ENCODE assay signal across 14 cellular contexts in genomic region chr3:37787027-37787868, GRCh38.
A peak's percentile ranks its signal among the peaks of the same experiment; 100 is the strongest.
DNase-seq lines count a peak whose midpoint lies in the region; ATAC-seq and TF ChIP-seq lines count a peak whose summit lies in the region.
"Had no signal": no experiment of that assay in that cellular context is flagged by ENCODE, and none has a peak within 500 bp of the region (broad histone marks: within the 10 kb centered on the region; RNA-seq: fewer than 3 reads in every experiment).

No MANE protein-coding gene starts in this region.

- TF ChIP-seq CTCF in adrenal gland (IDR thresholded peaks at IDR 0.05) (no peak), gastrocnemius medialis (IDR thresholded peaks at IDR 0.05 in 4 of 5, conservative IDR thresholded peaks at IDR 0.05 in 1 of 5) (no peak)

- peak overlapping the region; percentile 6 to 77 (median 54) for H3K4me2 ChIP-seq in BLaER1 treated with 17β-estradiol and CSF1 and Interleukin-3, amounts not matched to agents 10 nM and 100 nM

- no peak overlapping the region for H3K27ac ChIP-seq in BLaER1 treated with 17β-estradiol and CSF1 and Interleukin-3, amounts not matched to agents 10 nM and 100 nM
- H3K27ac ChIP-seq in adrenal gland (peak overlapping the region; percentile 15 to 78 (median 67)), gastrocnemius medialis (peak overlapping the region in 3 of 4 donors; percentile 39 to 55 (median 53))
- H3K27ac ChIP-seq in effector memory CD4-positive, alpha-beta T cell (ENCODE audit: insufficient read depth, low read length, poor library complexity, severe bottlenecking), result no peak overlapping the region
- H3K27ac ChIP-seq: RWPE1 had no signal

- no peak overlapping the region for H3K4me3 ChIP-seq in BLaER1 treated with 17β-estradiol and CSF1 and Interleukin-3, amounts not matched to agents 10 nM and 100 nM
- H3K4me3 ChIP-seq in adrenal gland (no peak overlapping the region), gastrocnemius medialis (no peak overlapping the region)
- no peak overlapping the region for H3K4me3 ChIP-seq in effector memory CD4-positive, alpha-beta T cell (ENCODE audit: insufficient read depth, low read depth, low read length, poor library complexity, severe bottlenecking)

- no peaks in the 10 kb centered on the region for H3K9me3 ChIP-seq in BLaER1 treated with 17β-estradiol and CSF1 and Interleukin-3, amounts not matched to agents 10 nM and 100 nM (replicated peaks in 1 of 11)
- H3K9me3 ChIP-seq in adrenal gland (replicated peaks in 1 of 3) (no peaks in the 10 kb centered on the region), gastrocnemius medialis (no peaks in the 10 kb centered on the region)
- no peaks in the 10 kb centered on the region for H3K9me3 ChIP-seq in effector memory CD4-positive, alpha-beta T cell (ENCODE audit: control insufficient read depth, low read length)

- H3K4me1 ChIP-seq in BLaER1 treated with 17β-estradiol and CSF1 and Interleukin-3, amounts not matched to agents 10 nM and 100 nM, result peaks cover 11 to 49% (median 36%) of the 10 kb centered on the region in 10 experiments; a peak in 19 of 20 replicates
- H3K4me1 ChIP-seq in adrenal gland (replicated peaks in 1 of 2) (peaks cover 18 to 22% of the 10 kb centered on the region in 2 donors), gastrocnemius medialis (peaks cover 7 to 19% of the 10 kb centered on the region in 2 donors)
- H3K4me1 ChIP-seq in effector memory CD4-positive, alpha-beta T cell (ENCODE audit: control insufficient read depth, insufficient read depth, low read length, poor library complexity, severe bottlenecking), result no peaks in the 10 kb centered on the region

- in situ Hi-C loops in gastrocnemius medialis (cut with MboI; ENCODE audit: low sequenced_read_pairs in 4 of 4), result no loop called here

- peak in 1 of 7 donors; percentile 18 for DNase-seq in adrenal gland
- no peak for DNase-seq in left cardiac atrium
- DNase-seq in gastrocnemius medialis, result no peak
- no peak for DNase-seq in effector memory CD4-positive, alpha-beta T cell
- no peak for DNase-seq in activated effector memory CD4-positive, alpha-beta T cell treated with Interleukin-2 at 50 U/mL for 16 hours
- no peak for DNase-seq in NCI-H146 treated with DMSO at 0.1 percent for 48 hours (lab: John Stamatoyannopoulos, UW; ENCODE audit: unreplicated experiment)
- DNase-seq: activated CD4-positive, alpha-beta T cell treated with anti-CD3 and anti-CD28 coated beads, Interleukin-2, amount 50 U/mL, for 4 hours; effector CD8-positive, alpha-beta T cell; natural killer cell; NCI-H2029; NCI-H69 had no signal

- peak; percentile 79 to 83 for ATAC-seq in left cardiac atrium
- peak; percentile 56 to 67 for ATAC-seq in gastrocnemius medialis
- ATAC-seq in GM19328 (IDR thresholded peaks at IDR 0.05; ENCODE audit: unreplicated experiment), result no peak
- ATAC-seq: natural killer cell had no signal

- intact Hi-C loops in adrenal gland (cut with DNase I), result no loop called here
- intact Hi-C loops in left cardiac atrium (cut with DNase I), result no loop called here
- intact Hi-C loops in gastrocnemius medialis (cut with DNase I; ENCODE audit: low total_unique reads), result no loop called here

- H3K27me3 ChIP-seq in BLaER1 treated with 17β-estradiol and CSF1 and Interleukin-3, amounts not matched to agents 10 nM and 100 nM, result no peaks in the 10 kb centered on the region
- H3K27me3 ChIP-seq in adrenal gland, result no peaks in the 10 kb centered on the region
- no peaks in the 10 kb centered on the region for H3K27me3 ChIP-seq in gastrocnemius medialis
- H3K27me3 ChIP-seq in effector memory CD4-positive, alpha-beta T cell (replicated peaks; ENCODE audit: control insufficient read depth, insufficient read depth, low read length, poor library complexity, severe bottlenecking), result no peaks in the 10 kb centered on the region

- H3K36me3 ChIP-seq in BLaER1 treated with 17β-estradiol and CSF1 and Interleukin-3, amounts not matched to agents 10 nM and 100 nM, result peaks cover 0 to 58% (median 0%) of the 10 kb centered on the region in 11 experiments; a peak in 5 of 22 replicates
- H3K36me3 ChIP-seq in adrenal gland (replicated peaks in 1 of 2) (peaks cover 0 to 19% of the 10 kb centered on the region in 2 donors), gastrocnemius medialis (no peaks in the 10 kb centered on the region)
- H3K36me3 ChIP-seq in effector memory CD4-positive, alpha-beta T cell (ENCODE audit: control insufficient read depth, insufficient read depth, low read length), result no peaks in the 10 kb centered on the region

- H3K9ac ChIP-seq in BLaER1 treated with 17β-estradiol and CSF1 and Interleukin-3, amounts not matched to agents 10 nM and 100 nM, result no peak overlapping the region

- no peak for TF ChIP-seq POLR2A in adrenal gland (IDR thresholded peaks at IDR 0.05)
- no peak for TF ChIP-seq POLR2A in gastrocnemius medialis (IDR thresholded peaks at IDR 0.05)

- WGBS in adrenal gland, 4 donors, result 21 to 27% (median 24%) methylated on average over 7 of the region's 7 CpGs

- no peaks in the 10 kb centered on the region for H4K20me1 ChIP-seq in BLaER1 treated with 17β-estradiol and CSF1 and Interleukin-3, amounts not matched to agents 10 nM and 100 nM

Comparison
In these comparisons a context has a peak if more than half of its experiments do, and no peak if none do; other contexts are left out.
1. H3K27ac ChIP-seq: peak in adrenal gland (5 of 5) and gastrocnemius medialis (3 of 4); none in BLaER1 treated with 17β-estradiol and CSF1 and Interleukin-3, amounts not matched to agents 10 nM and 100 nM (0 of 11) and effector memory CD4-positive, alpha-beta T cell (single experiment).